ENCODE assay signal across 10 cellular contexts in the genomic region with DNA sequence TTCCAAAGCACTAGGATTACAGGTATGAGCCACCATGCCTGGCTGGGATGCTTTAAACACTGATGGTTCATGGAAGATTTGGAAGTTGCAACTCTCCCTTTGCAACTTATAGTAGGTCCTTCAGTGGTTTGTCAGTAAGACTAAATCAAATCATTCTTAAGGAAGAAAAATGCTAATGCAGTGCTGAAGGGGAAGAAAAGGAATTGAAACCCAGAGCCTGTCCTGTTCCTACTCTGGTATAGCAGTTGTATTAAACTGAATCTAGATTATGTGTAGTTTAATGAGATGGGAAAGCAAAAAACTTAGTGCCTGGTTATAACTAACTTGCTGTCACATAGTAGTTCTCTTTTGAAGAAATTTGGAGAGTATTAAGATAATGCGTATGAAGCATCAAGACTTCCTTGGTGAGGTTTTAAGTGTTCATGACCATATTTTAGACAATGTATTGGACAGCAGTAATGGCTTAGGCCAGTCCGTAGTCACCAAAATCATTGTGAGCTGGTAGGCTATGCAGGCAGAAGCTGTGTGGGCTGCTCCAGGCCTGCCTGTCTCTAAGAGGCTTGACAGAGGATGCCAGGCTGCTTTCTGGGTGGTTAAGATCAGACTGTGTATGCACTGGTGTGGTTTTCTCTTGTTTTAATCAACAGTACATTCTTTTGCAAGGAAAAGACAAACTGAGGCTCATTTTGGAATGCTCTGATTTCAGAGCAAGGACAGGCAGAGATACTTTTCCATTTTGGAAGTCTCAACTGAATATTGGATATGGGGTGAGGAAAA. TPM values are rescaled to one million over a fixed set of nuclear protein-coding genes. Genes with fewer than 3 reads are reported as not detected.
A peak's percentile ranks its signal among the peaks of the same experiment; 100 is the strongest.
DNase-seq lines count a peak whose midpoint lies in the region; ATAC-seq, FAIRE-seq and TF ChIP-seq lines count a peak whose summit lies in the region.
"Had no signal": no experiment of that assay in that cellular context is flagged by ENCODE, and none has a peak within 500 bp of the region (broad histone marks: within the 10 kb centered on the region; RNA-seq: fewer than 3 reads in every experiment).

No MANE protein-coding gene starts in this region.

- no peak for TF ChIP-seq CTCF in Calu3 (IDR thresholded peaks at IDR 0.05; ENCODE audit: unreplicated experiment)

- BruUV-seq in Calu3 (replicated peaks; lab: Mats Ljungman, UMichigan), result no TSS peak

- ATAC-seq in sciatic nerve (peak; percentile 69), GM19035 (IDR thresholded peaks at IDR 0.05; ENCODE audit: unreplicated experiment) (no peak)

- peaks cover 15% of the 10 kb centered on the region for H3K36me3 Mint-ChIP-seq in Calu3 (ENCODE audit: insufficient read depth, unreplicated experiment)

- H3K27me3 Mint-ChIP-seq in Calu3 (ENCODE audit: unreplicated experiment), result no peaks in the 10 kb centered on the region

- FAIRE-seq in GM12892 (lab: Jason Lieb, UNC), result peak; percentile 81

- peaks cover 27% of the 10 kb centered on the region for H3K4me1 Mint-ChIP-seq in Calu3 (ENCODE audit: low read depth, unreplicated experiment)

- peaks cover 8% of the 10 kb centered on the region for H3K9me3 Mint-ChIP-seq in Calu3 (ENCODE audit: low read depth, unreplicated experiment)

- intact Hi-C loops in sciatic nerve (cut with DNase I) (no loop called here), Calu3 (cut with micrococcal nuclease; ENCODE audit: unreplicated experiment) (no loop called here)

- in situ Hi-C loops in SK-MEL-5 (cut with HindIII; ENCODE audit: low pct_unique_long_range_greater_than_20kb, low sequenced_read_pairs), result loop anchor here (25.0 kb wide), 1 partner anchor 89 kb away; the partner anchor contains the start of gene MCM3

- DNase-seq in GM12892 (ENCODE audit: insufficient read length), result no peak
- DNase-seq in SK-MEL-5 (ENCODE audit: low read depth, low spot score), result peak; percentile 66
- DNase-seq in caudate nucleus (lab: John Stamatoyannopoulos, UW), result peak in 2 of 61 donors; percentile 12 to 14
- no peak for DNase-seq in sciatic nerve (ENCODE audit: low spot score)
- DNase-seq in AG20443 (ENCODE audit: low spot score), result no peak
- DNase-seq in Calu3, result no peak
- DNase-seq: HFFc6 had no signal

- H3K27ac Mint-ChIP-seq in Calu3 (ENCODE audit: unreplicated experiment), result no peak overlapping the region
- H3K27ac Mint-ChIP-seq: HFFc6 had no signal

- CTCF ChIA-PET in Calu3 (lab: Charles Lee), result interaction anchor here (0.7 to 1.1 kb wide), 2 partner anchors 149 to 222 kb away, joined by 3 read pairs; no protein-coding TSS in a partner anchor

- TF ChIP-seq POLR2A in GM12892 (IDR thresholded peaks at IDR 0.05; ENCODE audit: low read depth, low read length), result no peak

- peak overlapping the region; percentile 82 for H3K27ac ChIP-seq in caudate nucleus (ENCODE audit: low read depth, low read length)
- H3K27ac ChIP-seq: coronary artery, suprapubic skin had no signal

- no peak overlapping the region for H3K4me3 Mint-ChIP-seq in Calu3 (ENCODE audit: low read depth, unreplicated experiment)
- H3K4me3 Mint-ChIP-seq: HFFc6 had no signal

RNA-seq across cellular contexts. Expression of gene PAQR8, which starts 14.0 kb away (rescaled TPM):
- 11.2 TPM for polyA plus RNA-seq in GM12892 (2012; ENCODE audit: missing spikeins)
- total RNA-seq in SK-MEL-5 (2014; rRNA removed; shearing (Covaris generic)), result 25.7 and 25.8 TPM in 2 replicates
- polyA plus RNA-seq in SK-MEL-5 (2015; cell fraction: cytosol; rRNA removed), result 27.8 and 34.8 TPM in 2 replicates
- 8.2 and 9.4 TPM in 2 replicates for polyA plus RNA-seq in SK-MEL-5 (2015; cell fraction: nucleus; rRNA removed)
- total RNA-seq in sciatic nerve (24.3 TPM), Calu3 (2022) (16.1 and 16.3 TPM in 2 replicates)

RNA-seq across cellular contexts. Expression of gene EFHC1, which starts 44.2 kb away (rescaled TPM):
- polyA plus RNA-seq in GM12892 (2012; ENCODE audit: missing spikeins), result 8.7 TPM
- 14.1 and 23.7 TPM in 2 replicates for total RNA-seq in SK-MEL-5 (2014; rRNA removed; shearing (Covaris generic))
- 6.0 and 12.0 TPM in 2 replicates for polyA plus RNA-seq in SK-MEL-5 (2015; cell fraction: cytosol; rRNA removed)
- polyA plus RNA-seq in SK-MEL-5 (2015; cell fraction: nucleus; rRNA removed), result 259 and 284 TPM in 2 replicates
- total RNA-seq in sciatic nerve (38.7 TPM), Calu3 (2022) (18.1 and 25.6 TPM in 2 replicates)
